In the genomic region with DNA sequence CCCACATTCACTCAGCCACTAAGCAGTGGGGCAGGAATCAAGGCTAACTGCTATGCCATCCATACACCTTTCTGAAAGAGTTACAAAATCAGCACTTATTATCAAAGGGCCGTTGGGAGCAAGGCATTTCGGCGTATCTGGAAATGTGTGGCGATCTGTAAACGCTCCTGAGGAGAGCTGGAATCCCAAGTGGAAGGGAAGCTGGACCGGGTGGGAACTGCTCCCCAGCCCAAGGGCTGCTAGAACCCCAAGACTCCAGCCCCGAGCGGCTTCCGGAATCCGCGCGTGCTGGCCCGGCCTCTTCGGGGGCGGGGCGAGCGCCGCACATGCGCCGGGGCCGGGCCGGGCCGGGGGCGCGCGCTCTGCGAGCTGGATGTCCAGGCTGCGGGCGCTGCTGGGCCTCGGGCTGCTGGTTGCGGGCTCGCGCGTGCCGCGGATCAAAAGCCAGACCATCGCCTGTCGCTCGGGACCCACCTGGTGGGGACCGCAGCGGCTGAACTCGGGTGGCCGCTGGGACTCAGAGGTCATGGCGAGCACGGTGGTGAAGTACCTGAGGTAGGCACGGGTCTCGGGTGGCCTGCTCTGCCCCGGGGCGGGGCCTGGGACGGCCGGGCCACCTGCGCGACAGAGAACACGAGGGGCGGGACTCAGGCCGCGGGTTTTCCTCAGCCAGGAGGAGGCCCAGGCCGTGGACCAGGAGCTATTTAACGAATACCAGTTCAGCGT, we compare ENCODE assay signal across 8 cellular contexts. TPM values are rescaled to one million over a fixed set of nuclear protein-coding genes. Genes with fewer than 3 reads are reported as not detected.
DNase-seq lines count a peak whose midpoint lies in the region; ATAC-seq and TF ChIP-seq lines count a peak whose summit lies in the region.

Gene NAXE (plus strand): TSS at position 345 of the 726 bp plus-strand sequence. CDS start 29 bp downstream, at position 374.

- peak; percentile 73 for DNase-seq in DMS53 treated with DMSO at 0.1 percent for 48 hours (lab: John Stamatoyannopoulos, UW; ENCODE audit: unreplicated experiment)
- DNase-seq in KBM-7: peak; percentile 75
- DNase-seq in activated gamma-delta T cell treated with anti-CD3 and anti-CD28 coated beads, Interleukin-2, amount 50 U/mL, for 16 hours (ENCODE audit: low read depth): peak; percentile 44
- DNase-seq in foreskin keratinocyte: peak in 1 of 2 donors; percentile 40
- DNase-seq in neural crest cell (ENCODE audit: low read depth, low spot score): peak; percentile 59
- peak; percentile 85 for DNase-seq in testis

- intact Hi-C loops in testis (cut with DNase I; ENCODE audit: low total_unique reads): no loop called here

- no peaks in the 10 kb centered on the region for H3K27me3 ChIP-seq in foreskin keratinocyte
- no peaks in the 10 kb centered on the region for H3K27me3 ChIP-seq in testis

- H3K27ac ChIP-seq in foreskin keratinocyte: peak within 1 kb of the TSS; percentile 59
- H3K27ac ChIP-seq in testis: peak within 1 kb of the TSS; percentile 77 to 81

- peaks cover 30% of the 10 kb centered on the region for H3K4me1 Mint-ChIP-seq in neural crest cell

- 0% methylated on average over 4 to 25 of the region's 60 CpGs for WGBS in testis, 2 donors

- no peaks in the 10 kb centered on the region for H3K9me3 Mint-ChIP-seq in neural crest cell

- ATAC-seq in GM21529 (IDR thresholded peaks at IDR 0.05; ENCODE audit: unreplicated experiment) (peak; percentile 90), foreskin keratinocyte (peak; percentile 83)

- H3K36me3 Mint-ChIP-seq in neural crest cell (ENCODE audit: low read depth): peaks cover 8% of the 10 kb centered on the region

- H3K9me3 ChIP-seq in testis: no peaks in the 10 kb centered on the region

- no peak for TF ChIP-seq CTCF in foreskin keratinocyte (conservative IDR thresholded peaks at IDR 0.05)
- TF ChIP-seq CTCF in neural crest cell (conservative IDR thresholded peaks at IDR 0.05): no peak
- no peak for TF ChIP-seq CTCF in testis (IDR thresholded peaks at IDR 0.05)

- no peaks in the 10 kb centered on the region for H3K27me3 Mint-ChIP-seq in neural crest cell (ENCODE audit: low read depth)

- peak within 1 kb of the TSS; percentile 75 for H3K27ac Mint-ChIP-seq in neural crest cell (ENCODE audit: unreplicated experiment)

- in situ Hi-C loops in KBM-7 (cut with MboI; ENCODE audit: low pct_unique_long_range_greater_than_20kb, low sequenced_read_pairs): loop anchor here (10.0 kb wide), 1 partner anchor 127 kb away; no protein-coding TSS in a partner anchor

- TF ChIP-seq POLR2A in Raji (IDR thresholded peaks at IDR 0.05; ENCODE audit: insufficient read depth, low read depth, low read length) (peak; percentile 95), testis (IDR thresholded peaks at IDR 0.05) (no peak)

- H3K4me3 ChIP-seq in testis: peak within 1 kb of the TSS; percentile 73 to 86

- H3K4me1 ChIP-seq in foreskin keratinocyte (peaks cover 5% of the 10 kb centered on the region), testis (peaks cover 24% of the 10 kb centered on the region)

- no peaks in the 10 kb centered on the region for H3K36me3 ChIP-seq in testis (ENCODE audit: low read depth, missing control alignments)

- H3K4me3 Mint-ChIP-seq in neural crest cell: peak within 1 kb of the TSS; percentile 94

RNA-seq across cellular contexts. Expression of gene NAXE, which starts in this region (rescaled TPM):
- total RNA-seq in foreskin keratinocyte: 115 and 118 TPM in 2 replicates
- 142 and 149 TPM in 2 replicates for polyA plus RNA-seq in foreskin keratinocyte
- total RNA-seq in neural crest cell: 76.5 and 80.6 TPM in 2 replicates
- total RNA-seq in testis: 100 to 1,000 TPM; 142 to 200 TPM
- 110 TPM for polyA plus RNA-seq in testis (ENCODE audit: insufficient read depth, low read depth, low replicate concordance)
